10 cellular contexts compared by ENCODE assay signal in genomic region chr10:117164878-117165556, GRCh38. TPM values are rescaled to one million over a fixed set of nuclear protein-coding genes. Genes with fewer than 3 reads are reported as not detected.
DNase-seq lines count a peak whose midpoint lies in the region; ATAC-seq and TF ChIP-seq lines count a peak whose summit lies in the region.
"Had no signal": no experiment of that assay in that cellular context is flagged by ENCODE, and none has a peak within 500 bp of the region (broad histone marks: within the 10 kb centered on the region; RNA-seq: fewer than 3 reads in every experiment).

No MANE protein-coding gene starts in this region.

- TF ChIP-seq CTCF in natural killer cell (IDR thresholded peaks at IDR 0.05) (no peak), chondrocyte (IDR thresholded peaks at IDR 0.05) (no peak), mesothelial cell of epicardium (IDR thresholded peaks at IDR 0.05; ENCODE audit: unreplicated experiment) (no peak), upper lobe of right lung (IDR thresholded peaks at IDR 0.05) (no peak)

- H3K4me3 ChIP-seq in upper lobe of right lung = peak overlapping the region; percentile 35
- H3K4me3 ChIP-seq: GM12878 had no signal

- peaks cover 7% of the 10 kb centered on the region for H3K36me3 Mint-ChIP-seq in natural killer cell
- H3K36me3 Mint-ChIP-seq in natural killer cell treated with Interleukin-12 subunit alpha and Interleukin-12 subunit beta and Interleukin-15 and Interleukin-18, amount 100 ng/mL, for 72 hours = peaks cover 8% of the 10 kb centered on the region
- H3K36me3 Mint-ChIP-seq in chondrocyte (ENCODE audit: low read depth) = no peaks in the 10 kb centered on the region
- no peaks in the 10 kb centered on the region for H3K36me3 Mint-ChIP-seq in mesothelial cell of epicardium

- H3K36me3 ChIP-seq in upper lobe of right lung = no peaks in the 10 kb centered on the region
- H3K36me3 ChIP-seq: neutrophil had no signal

- peaks cover 32% of the 10 kb centered on the region for H3K4me1 ChIP-seq in upper lobe of right lung

- DNase-seq in natural killer cell (no peak), chondrocyte (ENCODE audit: low spot score) (no peak), mesothelial cell of epicardium (ENCODE audit: low spot score in 2 of 2, unreplicated experiment in 2 of 2) (no peak), upper lobe of right lung (no peak), posterior vena cava (ENCODE audit: low spot score) (no peak), NCI-H345 (lab: John Stamatoyannopoulos, UW) (no peak)
- DNase-seq in natural killer cell treated with Interleukin-12 subunit alpha and Interleukin-12 subunit beta and Interleukin-15 and Interleukin-18, amount 100 ng/mL, for 72 hours (ENCODE audit: low spot score) = no peak

- H3K9me3 Mint-ChIP-seq in natural killer cell = no peaks in the 10 kb centered on the region
- no peaks in the 10 kb centered on the region for H3K9me3 Mint-ChIP-seq in natural killer cell treated with Interleukin-12 subunit alpha and Interleukin-12 subunit beta and Interleukin-15 and Interleukin-18, amount 100 ng/mL, for 72 hours
- no peaks in the 10 kb centered on the region for H3K9me3 Mint-ChIP-seq in chondrocyte (ENCODE audit: low read depth)
- H3K9me3 Mint-ChIP-seq in mesothelial cell of epicardium = no peaks in the 10 kb centered on the region

- ATAC-seq in natural killer cell (no peak), upper lobe of right lung (no peak), GM18861 (IDR thresholded peaks at IDR 0.05; ENCODE audit: unreplicated experiment) (no peak)
- no peak for ATAC-seq in natural killer cell treated with Interleukin-12 subunit alpha and Interleukin-12 subunit beta and Interleukin-15 and Interleukin-18, amount 100 ng/mL, for 72 hours
- ATAC-seq: GM12878 had no signal

- intact Hi-C loops in natural killer cell (cut with micrococcal nuclease) (no loop called here), upper lobe of right lung (cut with DNase I) (no loop called here), posterior vena cava (cut with DNase I) (loop anchor here in 1 of 2 donors (5.0 kb wide), 1 partner anchor 368 kb away; no protein-coding TSS in a partner anchor)

- H3K27me3 Mint-ChIP-seq in natural killer cell (ENCODE audit: low read depth in 2 of 2) = peaks cover 68 to 80% of the 10 kb centered on the region in 2 donors
- H3K27me3 Mint-ChIP-seq in natural killer cell treated with Interleukin-12 subunit alpha and Interleukin-12 subunit beta and Interleukin-15 and Interleukin-18, amount 100 ng/mL, for 72 hours = peaks cover 55 to 67% of the 10 kb centered on the region in 2 donors
- peaks cover 75% of the 10 kb centered on the region for H3K27me3 Mint-ChIP-seq in chondrocyte (ENCODE audit: low read depth)
- peaks cover 99% of the 10 kb centered on the region for H3K27me3 Mint-ChIP-seq in mesothelial cell of epicardium (ENCODE audit: low read depth)

- peaks cover 0 to 11% of the 10 kb centered on the region in 2 donors for H3K4me1 Mint-ChIP-seq in natural killer cell
- H3K4me1 Mint-ChIP-seq in natural killer cell treated with Interleukin-12 subunit alpha and Interleukin-12 subunit beta and Interleukin-15 and Interleukin-18, amount 100 ng/mL, for 72 hours (ENCODE audit: low read depth in 2 of 2) = peaks cover 5 to 12% of the 10 kb centered on the region in 2 donors
- peaks cover 22% of the 10 kb centered on the region for H3K4me1 Mint-ChIP-seq in chondrocyte (ENCODE audit: low read depth)
- peaks cover 15% of the 10 kb centered on the region for H3K4me1 Mint-ChIP-seq in mesothelial cell of epicardium

- H3K27ac Mint-ChIP-seq in natural killer cell = no peak overlapping the region
- no peak overlapping the region for H3K27ac Mint-ChIP-seq in natural killer cell treated with Interleukin-12 subunit alpha and Interleukin-12 subunit beta and Interleukin-15 and Interleukin-18, amount 100 ng/mL, for 72 hours
- H3K27ac Mint-ChIP-seq in chondrocyte (ENCODE audit: unreplicated experiment) = no peak overlapping the region
- no peak overlapping the region for H3K27ac Mint-ChIP-seq in mesothelial cell of epicardium

- no peak overlapping the region for H3K27ac ChIP-seq in upper lobe of right lung
- H3K27ac ChIP-seq: neutrophil had no signal

- H3K4me3 Mint-ChIP-seq in natural killer cell = peak overlapping the region; percentile 21
- no peak overlapping the region for H3K4me3 Mint-ChIP-seq in natural killer cell treated with Interleukin-12 subunit alpha and Interleukin-12 subunit beta and Interleukin-15 and Interleukin-18, amount 100 ng/mL, for 72 hours
- peak overlapping the region; percentile 35 for H3K4me3 Mint-ChIP-seq in chondrocyte (ENCODE audit: unreplicated experiment)
- H3K4me3 Mint-ChIP-seq in mesothelial cell of epicardium = peak overlapping the region; percentile 39

- peaks cover 99% of the 10 kb centered on the region for H3K27me3 ChIP-seq in upper lobe of right lung

- H3K9me3 ChIP-seq in upper lobe of right lung = no peaks in the 10 kb centered on the region
- H3K9me3 ChIP-seq: neutrophil had no signal

RNA-seq across cellular contexts. Expression of gene VAX1, which starts 26.9 kb away (rescaled TPM):
- total RNA-seq in natural killer cell = not detected
- total RNA-seq in natural killer cell treated with Interleukin-12 subunit alpha and Interleukin-12 subunit beta and Interleukin-15 and Interleukin-18, amount 100 ng/mL, for 72 hours = not detected
- 5.2 TPM in 1 of 3 replicates, not detected in the others for total RNA-seq in chondrocyte
- total RNA-seq in mesothelial cell of epicardium = 0.09 TPM in 1 of 3 replicates, not detected in the others
- total RNA-seq in upper lobe of right lung = not detected
- not detected for total RNA-seq in posterior vena cava
- total RNA-seq: GM12878 had no signal

RNA-seq across cellular contexts. Expression of gene KCNK18, which starts 32.3 kb away (rescaled TPM):
- total RNA-seq in natural killer cell (not detected), chondrocyte (not detected in 3 replicates), mesothelial cell of epicardium (not detected in 3 replicates), upper lobe of right lung (not detected), posterior vena cava (not detected)
- not detected for total RNA-seq in natural killer cell treated with Interleukin-12 subunit alpha and Interleukin-12 subunit beta and Interleukin-15 and Interleukin-18, amount 100 ng/mL, for 72 hours
- total RNA-seq: GM12878 had no signal
